Comparison of ENCODE assay signal across 1 cellular context in the genomic region with DNA sequence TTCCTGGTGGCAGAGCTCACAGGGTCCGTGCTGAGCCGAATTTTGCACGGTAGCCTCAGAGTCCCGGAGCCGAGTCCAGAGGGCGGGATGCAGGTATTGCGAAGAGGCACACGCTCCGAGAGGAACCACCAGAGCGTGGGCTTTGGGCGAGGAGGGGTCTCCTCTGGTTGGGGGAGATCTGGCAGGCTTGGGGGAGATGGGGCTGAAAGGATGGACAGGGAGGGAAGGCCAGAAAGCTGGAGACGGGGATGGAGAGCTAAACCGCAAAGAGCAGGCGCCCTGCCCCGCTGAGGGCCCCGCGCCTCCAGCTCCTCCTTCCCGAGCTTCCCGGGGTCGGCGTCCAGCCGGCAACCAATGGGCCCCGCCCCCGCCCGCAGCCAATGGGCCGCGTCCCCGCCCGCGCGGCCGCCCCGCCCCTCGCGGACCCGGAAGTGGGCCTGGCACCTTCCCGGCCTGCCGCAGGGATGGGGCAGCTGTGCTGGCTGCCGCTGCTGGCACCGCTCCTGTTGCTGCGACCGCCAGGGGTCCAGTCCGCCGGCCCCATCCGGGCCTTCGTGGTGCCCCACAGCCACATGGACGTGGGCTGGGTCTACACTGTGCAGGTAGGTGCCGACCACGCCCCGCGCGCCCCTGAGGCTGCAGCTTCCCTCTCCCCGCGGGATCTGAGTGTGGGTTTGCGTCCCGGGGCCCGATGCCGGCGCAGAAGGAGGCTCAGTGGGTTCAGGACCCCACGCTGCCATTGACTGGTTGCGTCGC.
A peak's percentile ranks its signal among the peaks of the same experiment; 100 is the strongest.
TF ChIP-seq lines count a peak whose summit lies in the region.

Gene MAN2B2 (plus strand): TSS at position 443 of the 756 bp plus-strand sequence. CDS start 22 bp downstream, at position 465.

TF ChIP-seq in SK-N-SH, 30 proteins besides CTCF, POLR2A, EP300 and RAD21 (continued from another document):
- TF ChIP-seq REST (IDR thresholded peaks at IDR 0.05; ENCODE audit: low read depth, low read length) = no peak
- TF ChIP-seq ELF1 (IDR thresholded peaks at IDR 0.05) = peak; percentile 93
- TF ChIP-seq GABPA (IDR thresholded peaks at IDR 0.05; ENCODE audit: low read depth) = 0 out of 2 replicates have a peak, but pooled peaks have one; percentile 28
- TF ChIP-seq CHD2 (IDR thresholded peaks at IDR 0.05; ENCODE audit: low read length, partially characterized antibody) = peak; percentile 21
- TF ChIP-seq RFX5 (IDR thresholded peaks at IDR 0.05; ENCODE audit: low read length) = 0 out of 2 replicates have a peak, but pooled peaks have one; percentile 26
- TF ChIP-seq NFIC (IDR thresholded peaks at IDR 0.05; ENCODE audit: borderline replicate concordance) = 0 out of 2 replicates have a peak, but pooled peaks have one; percentile 14
- TF ChIP-seq, protein P1, sequence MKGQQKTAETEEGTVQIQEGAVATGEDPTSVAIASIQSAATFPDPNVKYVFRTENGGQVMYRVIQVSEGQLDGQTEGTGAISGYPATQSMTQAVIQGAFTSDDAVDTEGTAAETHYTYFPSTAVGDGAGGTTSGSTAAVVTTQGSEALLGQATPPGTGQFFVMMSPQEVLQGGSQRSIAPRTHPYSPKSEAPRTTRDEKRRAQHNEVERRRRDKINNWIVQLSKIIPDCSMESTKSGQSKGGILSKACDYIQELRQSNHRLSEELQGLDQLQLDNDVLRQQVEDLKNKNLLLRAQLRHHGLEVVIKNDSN (IDR thresholded peaks at IDR 0.05; ENCODE audit: borderline replicate concordance, low read depth) = no peak
